ENCODE assay signal across 8 cellular contexts in the genomic region with DNA sequence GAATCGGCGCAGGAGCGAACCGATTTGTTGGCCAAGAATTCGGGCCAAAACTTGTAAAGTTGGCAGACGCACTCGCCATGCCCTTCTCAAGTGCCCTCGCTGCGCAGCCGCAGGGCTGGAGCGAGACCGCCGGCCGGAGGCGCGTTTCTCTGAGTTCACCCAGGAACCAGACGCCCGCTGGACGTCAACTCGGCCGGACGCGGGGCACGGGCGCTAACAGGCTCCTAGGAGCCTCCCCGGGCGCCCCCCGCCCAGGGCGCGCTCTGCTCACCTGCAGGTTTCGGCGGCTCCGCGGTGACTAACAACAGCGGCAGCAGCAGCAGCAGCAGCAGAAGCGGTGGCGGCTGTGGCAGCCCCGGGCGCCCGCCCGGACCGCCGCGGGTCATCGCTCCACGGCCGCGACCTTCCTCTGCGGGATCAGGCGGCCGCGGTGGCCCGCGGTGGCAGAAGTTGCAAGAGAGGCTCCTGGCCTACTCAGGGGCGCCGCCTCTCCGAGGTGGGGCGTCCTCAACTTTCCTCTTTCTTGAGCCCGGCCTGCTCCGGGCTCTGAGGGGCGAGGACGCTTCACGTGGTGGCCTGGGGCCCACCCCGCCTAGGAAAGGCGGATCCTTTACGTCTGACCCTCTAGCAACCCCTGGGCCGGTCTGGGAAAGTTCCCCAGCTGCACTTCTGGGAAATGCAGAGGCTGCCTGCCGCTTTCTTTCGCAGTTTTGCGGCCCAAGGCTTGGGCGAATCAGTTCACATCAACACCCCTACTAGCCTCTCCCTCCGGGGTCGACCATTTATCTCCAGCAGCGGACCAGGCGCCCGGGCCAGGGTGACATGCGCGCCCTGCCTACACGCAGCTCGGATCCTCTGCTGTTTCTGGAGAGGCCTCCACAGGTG. TPM values are rescaled to one million over a fixed set of nuclear protein-coding genes. Genes with fewer than 3 reads are reported as not detected.
DNase-seq lines count a peak whose midpoint lies in the region; ATAC-seq and TF ChIP-seq lines count a peak whose summit lies in the region.

A gene with protein sequence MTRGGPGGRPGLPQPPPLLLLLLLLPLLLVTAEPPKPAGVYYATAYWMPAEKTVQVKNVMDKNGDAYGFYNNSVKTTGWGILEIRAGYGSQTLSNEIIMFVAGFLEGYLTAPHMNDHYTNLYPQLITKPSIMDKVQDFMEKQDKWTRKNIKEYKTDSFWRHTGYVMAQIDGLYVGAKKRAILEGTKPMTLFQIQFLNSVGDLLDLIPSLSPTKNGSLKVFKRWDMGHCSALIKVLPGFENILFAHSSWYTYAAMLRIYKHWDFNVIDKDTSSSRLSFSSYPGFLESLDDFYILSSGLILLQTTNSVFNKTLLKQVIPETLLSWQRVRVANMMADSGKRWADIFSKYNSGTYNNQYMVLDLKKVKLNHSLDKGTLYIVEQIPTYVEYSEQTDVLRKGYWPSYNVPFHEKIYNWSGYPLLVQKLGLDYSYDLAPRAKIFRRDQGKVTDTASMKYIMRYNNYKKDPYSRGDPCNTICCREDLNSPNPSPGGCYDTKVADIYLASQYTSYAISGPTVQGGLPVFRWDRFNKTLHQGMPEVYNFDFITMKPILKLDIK (minus strand): TSS at position 573 of the 885 bp plus-strand sequence. CDS start 187 bp downstream, at position 386.

- H3K4me1 Mint-ChIP-seq in CD8-positive, alpha-beta T cell (ENCODE audit: low read depth), result peaks cover 7% of the 10 kb centered on the region

- CTCF ChIA-PET in CD8-positive, alpha-beta T cell (lab: Charles Lee), result interaction anchor here (0.9 kb wide), 1 partner anchor 39 kb away, joined by 3 read pairs; no protein-coding TSS in a partner anchor

- H3K9me3 ChIP-seq in CD8-positive, alpha-beta T cell (ENCODE audit: low read length), result no peaks in the 10 kb centered on the region
- H3K9me3 ChIP-seq in duodenal mucosa (ENCODE audit: control insufficient read depth in 1 of 2, low read length in 2 of 2), result no peaks in the 10 kb centered on the region

- H3K27me3 Mint-ChIP-seq in CD8-positive, alpha-beta T cell (ENCODE audit: low read depth), result peaks cover 34% of the 10 kb centered on the region

- H3K36me3 ChIP-seq in CD8-positive, alpha-beta T cell (ENCODE audit: insufficient read depth, low read length), result no peaks in the 10 kb centered on the region
- no peaks in the 10 kb centered on the region for H3K36me3 ChIP-seq in duodenal mucosa (ENCODE audit: control insufficient read depth in 1 of 2, insufficient read depth in 2 of 2, low read length in 2 of 2)

- no peak for TF ChIP-seq POLR2A in lower leg skin (IDR thresholded peaks at IDR 0.05)

- WGBS in lower leg skin, 2 donors, result 3 to 9% methylated on average over 20 to 71 of the region's 80 CpGs

- peak within 1 kb of the TSS; percentile 49 for H3K4me3 Mint-ChIP-seq in CD8-positive, alpha-beta T cell

- H3K4me3 ChIP-seq in CD8-positive, alpha-beta T cell (ENCODE audit: low read depth, low read length), result no peak within 1 kb of the TSS
- H3K4me3 ChIP-seq in duodenal mucosa (ENCODE audit: low read depth in 1 of 2, low read length in 2 of 2), result peak within 1 kb of the TSS; percentile 75
- H3K4me3 ChIP-seq in lower leg skin (ENCODE audit: low read depth, poor library complexity, severe bottlenecking), result peak within 1 kb of the TSS; percentile 36

- no peaks in the 10 kb centered on the region for H3K4me1 ChIP-seq in CD8-positive, alpha-beta T cell (ENCODE audit: insufficient read depth, low read length)
- peaks cover 18 to 26% of the 10 kb centered on the region in 2 donors for H3K4me1 ChIP-seq in duodenal mucosa (ENCODE audit: control insufficient read depth in 1 of 2, insufficient read depth in 2 of 2, low read length in 2 of 2)

- H3K27me3 ChIP-seq in CD8-positive, alpha-beta T cell (ENCODE audit: insufficient read depth, low read length), result peaks cover 12% of the 10 kb centered on the region
- H3K27me3 ChIP-seq in duodenal mucosa (ENCODE audit: control insufficient read depth in 1 of 2, insufficient read depth in 2 of 2, low read length in 2 of 2), result no peaks in the 10 kb centered on the region

- no peaks in the 10 kb centered on the region for H3K9me3 Mint-ChIP-seq in CD8-positive, alpha-beta T cell

- intact Hi-C loops in CD8-positive, alpha-beta T cell (cut with DNase I, micrococcal nuclease), result no loop called here
- intact Hi-C loops in lower leg skin (cut with DNase I; ENCODE audit: low total_unique reads), result no loop called here

- ATAC-seq in CD8-positive, alpha-beta T cell, result no peak
- ATAC-seq in GM19351 (IDR thresholded peaks at IDR 0.05; ENCODE audit: unreplicated experiment) (peak; percentile 69), GM21737 (IDR thresholded peaks at IDR 0.05; ENCODE audit: unreplicated experiment) (no peak)
- ATAC-seq in stimulated activated naive CD8-positive, alpha-beta T cell treated with anti-CD3 and anti-CD28 coated beads, Interleukin-15, Interleukin-2, amounts not matched to agents 100 U/mL and 50 U/mL, for 24 hours, result peak; percentile 55

- POLR2A ChIA-PET in CD8-positive, alpha-beta T cell (lab: Charles Lee), result no interaction called here

- peak within 1 kb of the TSS; percentile 45 to 60 for H3K9ac ChIP-seq in duodenal mucosa (ENCODE audit: low read depth in 1 of 2, low read length in 2 of 2)

- no peaks in the 10 kb centered on the region for H3K36me3 Mint-ChIP-seq in CD8-positive, alpha-beta T cell

- H3K27ac Mint-ChIP-seq in CD8-positive, alpha-beta T cell, result no peak within 1 kb of the TSS

- DNase-seq in CD8-positive, alpha-beta T cell, result peak in 1 of 7 experiments; percentile 0
- peak; percentile 42 for DNase-seq in NCI-H510A treated with DMSO at 0.1 percent for 48 hours (lab: John Stamatoyannopoulos, UW)
- DNase-seq in lower leg skin (ENCODE audit: low spot score in 2 of 2), result peak; percentile 41 to 91
- peak; percentile 21 for DNase-seq in stimulated activated naive CD8-positive, alpha-beta T cell treated with anti-CD3 and anti-CD28 coated beads, Interleukin-15, Interleukin-2, amounts not matched to agents 100 U/mL and 50 U/mL, for 24 hours
- no peak for DNase-seq in NCI-H1930 (lab: John Stamatoyannopoulos, UW)

- H3K27ac ChIP-seq in CD8-positive, alpha-beta T cell (ENCODE audit: low read depth, low read length), result no peak within 1 kb of the TSS
- H3K27ac ChIP-seq in duodenal mucosa (ENCODE audit: low read depth, low read length), result peak within 1 kb of the TSS; percentile 39

- TF ChIP-seq CTCF in CD8-positive, alpha-beta T cell (IDR thresholded peaks at IDR 0.05), result no peak
- no peak for TF ChIP-seq CTCF in lower leg skin (IDR thresholded peaks at IDR 0.05)

RNA-seq across cellular contexts. Expression of the gene that starts here (rescaled TPM):
- total RNA-seq in CD8-positive, alpha-beta T cell, result not detected
- total RNA-seq in lower leg skin, result 10 to 100 TPM; 26.5 to 64.1 (median 40.1) TPM

Comparison
In these comparisons a context has a peak if more than half of its experiments do, and no peak if none do; other contexts are left out.
1. RNA of the gene that starts here (total RNA-seq): 26.5 to 64.1 TPM in lower leg skin; not detected in CD8-positive, alpha-beta T cell; every median in the first group is over 10 times any median in the second.
2. ATAC-seq: peak in GM19351 (single experiment) and stimulated activated naive CD8-positive, alpha-beta T cell treated with anti-CD3 and anti-CD28 coated beads, Interleukin-15, Interleukin-2, amounts not matched to agents 100 U/mL and 50 U/mL, for 24 hours (single experiment); none in CD8-positive, alpha-beta T cell (single experiment) and GM21737 (single experiment).
3. DNase-seq: peak in NCI-H510A treated with DMSO at 0.1 percent for 48 hours (single experiment), lower leg skin (2 of 2) and stimulated activated naive CD8-positive, alpha-beta T cell treated with anti-CD3 and anti-CD28 coated beads, Interleukin-15, Interleukin-2, amounts not matched to agents 100 U/mL and 50 U/mL, for 24 hours (single experiment); none in NCI-H1930 (0 of 2).